In genomic region chr16:64254443-64255367, GRCh38 we compare ENCODE assay signal across 31 cellular contexts.
"Had no signal": no experiment of that assay in that cellular context is flagged by ENCODE, and none has a peak within 500 bp of the region (broad histone marks: within the 10 kb centered on the region; RNA-seq: fewer than 3 reads in every experiment).

No MANE protein-coding gene starts in this region.

- H3K36me3 ChIP-seq: brain microvascular endothelial cell, esophagus muscularis mucosa, gastroesophageal sphincter, heart right ventricle had no signal

- H3K9me3 ChIP-seq: esophagus muscularis mucosa, gastroesophageal sphincter, heart right ventricle had no signal

- FAIRE-seq: colon, endometrium, endothelial cell of umbilical vein had no signal

- H3K27ac ChIP-seq: brain microvascular endothelial cell, esophagus muscularis mucosa, gastroesophageal sphincter, heart right ventricle had no signal

- DNase-seq: activated CD4-positive, alpha-beta memory T cell treated with anti-CD3 and anti-CD28 coated beads, Interleukin-2, amount 10 ng/mL, durations not matched to agents 7 days and 5 days; activated CD4-positive, alpha-beta T cell treated with anti-CD3 and anti-CD28 coated beads for 1 hour; activated CD4-positive, alpha-beta T cell treated with anti-CD3 and anti-CD28 coated beads for 4 hours; activated CD4-positive, alpha-beta T cell treated with anti-CD3 and anti-CD28 coated beads, Interleukin-2, amount 10 ng/mL, durations not matched to agents 7 days and 5 days; activated CD4-positive, alpha-beta T cell treated with anti-CD3 and anti-CD28 coated beads, Interleukin-2, amount 50 U/mL, for 4 hours; activated CD8-positive, alpha-beta memory T cell treated with anti-CD3 and anti-CD28 coated beads, Interleukin-2, amount 50 U/mL, for 48 hours; activated gamma-delta T cell; activated naive CD4-positive, alpha-beta T cell; activated naive CD4-positive, alpha-beta T cell treated with anti-CD3 and anti-CD28 coated beads, Interleukin-2, amount 10 ng/mL, durations not matched to agents 7 days and 5 days; activated T-cell treated with anti-CD3 and anti-CD28 coated beads for 4 hours; activated T-cell treated with anti-CD3 and anti-CD28 coated beads, Interleukin-2, amount 50 U/mL, for 24 hours; activated T-cell treated with anti-CD3 and anti-CD28 coated beads, Interleukin-2, amount 50 U/mL, for 72 hours; amniotic stem cell; anterior cingulate cortex; brain microvascular endothelial cell; caudate nucleus; effector CD8-positive, alpha-beta T cell; erythroblast; foreskin melanocyte; heart right ventricle; T-helper 1 cell; T-helper 17 cell; T1000 had no signal

- H3K4me3 ChIP-seq: esophagus muscularis mucosa, gastroesophageal sphincter, heart right ventricle had no signal

- ATAC-seq: activated T-cell treated with anti-CD3 and anti-CD28 coated beads, Interleukin-2, amount 50 U/mL, for 72 hours; gastroesophageal sphincter; heart right ventricle; T-helper 17 cell; WTC11 had no signal

- H3K9me3 Mint-ChIP-seq: WTC11 had no signal

- H3K36me3 Mint-ChIP-seq: activated naive CD4-positive, alpha-beta T cell treated with anti-CD3 and anti-CD28 coated beads, Interleukin-2, amount 10 ng/mL, durations not matched to agents 7 days and 5 days; activated naive CD8-positive, alpha-beta T cell; WTC11 had no signal

- H3K27ac Mint-ChIP-seq: activated CD4-positive, alpha-beta memory T cell treated with anti-CD3 and anti-CD28 coated beads, Interleukin-2, amount 10 ng/mL, durations not matched to agents 7 days and 5 days; activated CD4-positive, alpha-beta T cell treated with anti-CD3 and anti-CD28 coated beads, Interleukin-2, amount 10 ng/mL, durations not matched to agents 7 days and 5 days; activated naive CD4-positive, alpha-beta T cell treated with anti-CD3 and anti-CD28 coated beads, Interleukin-2, amount 10 ng/mL, durations not matched to agents 7 days and 5 days; activated naive CD8-positive, alpha-beta T cell; activated T-cell treated with anti-CD3 and anti-CD28 coated beads, Interleukin-2, amount 50 U/mL, for 24 hours; activated T-cell treated with anti-CD3 and anti-CD28 coated beads, Interleukin-2, amount 50 U/mL, for 72 hours; T-helper 17 cell; T-helper 2 cell treated with Interferon-gamma antibody and Interleukin-4, amounts not matched to agents 5 μg/mL and 100 μg/mL, for 36 hours; WTC11 had no signal

- H3K27me3 ChIP-seq: brain microvascular endothelial cell, esophagus muscularis mucosa, gastroesophageal sphincter, heart right ventricle had no signal
